15 cellular contexts compared by ENCODE assay signal in genomic region chr1:3864884-3865283, GRCh38.
"Had no signal": no experiment of that assay in that cellular context is flagged by ENCODE, and none has a peak within 500 bp of the region (broad histone marks: within the 10 kb centered on the region; RNA-seq: fewer than 3 reads in every experiment).

No MANE protein-coding gene starts in this region.

- H3K4me3 Mint-ChIP-seq: activated naive CD8-positive, alpha-beta T cell treated with anti-CD3 and anti-CD28 coated beads, Interleukin-2, amount 10 ng/mL, durations not matched to agents 7 days and 5 days; activated T-helper 1 cell treated with anti-CD3 and anti-CD28 coated beads, Interleukin-12 subunit alpha, Interleukin-12 subunit beta, Interleukin-2, Interleukin-4 antibody, amounts not matched to agents 30 ng/mL and 10 ng/mL and 1 ng/mL, durations not matched to agents 14 hours and 24 hours and 36 hours; memory B cell; naive B cell; neural progenitor cell; stimulated activated naive CD8-positive, alpha-beta T cell treated with anti-CD3 and anti-CD28 coated beads, Interleukin-15, amount 100 ng/mL, for 72 hours; T-helper 17 cell had no signal

- H3K4me1 ChIP-seq: neural progenitor cell, prostate gland had no signal

- H3K36me3 ChIP-seq: neural progenitor cell had no signal

- H3K4me3 ChIP-seq: dorsolateral prefrontal cortex, neural progenitor cell, prostate gland, skin epidermis had no signal

- H3K27ac ChIP-seq: neural progenitor cell, prostate gland, skin epidermis had no signal

- H3K9me3 ChIP-seq: prostate gland had no signal

- H2AFZ ChIP-seq: neural progenitor cell had no signal

- H3K27me3 Mint-ChIP-seq: activated naive CD8-positive, alpha-beta T cell treated with anti-CD3 and anti-CD28 coated beads, Interleukin-2, amount 10 ng/mL, durations not matched to agents 7 days and 5 days; memory B cell; naive B cell; stimulated activated naive CD8-positive, alpha-beta T cell treated with anti-CD3 and anti-CD28 coated beads, Interleukin-15, amount 100 ng/mL, for 72 hours; T-helper 17 cell had no signal

- DNase-seq: activated CD4-positive, alpha-beta T cell treated with anti-CD3 and anti-CD28 coated beads, Interleukin-2, amount 50 U/mL, for 4 hours; activated naive CD8-positive, alpha-beta T cell treated with anti-CD3 and anti-CD28 coated beads, Interleukin-2, amount 10 ng/mL, durations not matched to agents 7 days and 5 days; amygdala; dorsolateral prefrontal cortex; erythroblast; foreskin melanocyte; naive B cell; right cardiac atrium; stimulated activated naive CD8-positive, alpha-beta T cell treated with anti-CD3 and anti-CD28 coated beads, Interleukin-15, amount 100 ng/mL, for 72 hours; T-helper 17 cell had no signal

- H3K9ac ChIP-seq: neural progenitor cell had no signal

- H3K4me2 ChIP-seq: neural progenitor cell had no signal

- H3K4me1 Mint-ChIP-seq: activated naive CD8-positive, alpha-beta T cell treated with anti-CD3 and anti-CD28 coated beads, Interleukin-2, amount 10 ng/mL, durations not matched to agents 7 days and 5 days; neural progenitor cell; stimulated activated naive CD8-positive, alpha-beta T cell treated with anti-CD3 and anti-CD28 coated beads, Interleukin-15, amount 100 ng/mL, for 72 hours had no signal

- H3K27me3 ChIP-seq: dorsolateral prefrontal cortex, neural progenitor cell had no signal

- H3K27ac Mint-ChIP-seq: activated naive CD8-positive, alpha-beta T cell treated with anti-CD3 and anti-CD28 coated beads, Interleukin-2, amount 10 ng/mL, durations not matched to agents 7 days and 5 days; activated T-helper 1 cell treated with anti-CD3 and anti-CD28 coated beads, Interleukin-12 subunit alpha, Interleukin-12 subunit beta, Interleukin-2, Interleukin-4 antibody, amounts not matched to agents 30 ng/mL and 10 ng/mL and 1 ng/mL, durations not matched to agents 14 hours and 24 hours and 36 hours; memory B cell; neural progenitor cell; stimulated activated naive CD8-positive, alpha-beta T cell treated with anti-CD3 and anti-CD28 coated beads, Interleukin-15, amount 100 ng/mL, for 72 hours; T-helper 17 cell had no signal

- ATAC-seq: right cardiac atrium; stimulated activated naive CD8-positive, alpha-beta T cell treated with anti-CD3 and anti-CD28 coated beads, Interleukin-15, amount 100 ng/mL, for 72 hours; T-helper 17 cell had no signal
